In the genomic region with DNA sequence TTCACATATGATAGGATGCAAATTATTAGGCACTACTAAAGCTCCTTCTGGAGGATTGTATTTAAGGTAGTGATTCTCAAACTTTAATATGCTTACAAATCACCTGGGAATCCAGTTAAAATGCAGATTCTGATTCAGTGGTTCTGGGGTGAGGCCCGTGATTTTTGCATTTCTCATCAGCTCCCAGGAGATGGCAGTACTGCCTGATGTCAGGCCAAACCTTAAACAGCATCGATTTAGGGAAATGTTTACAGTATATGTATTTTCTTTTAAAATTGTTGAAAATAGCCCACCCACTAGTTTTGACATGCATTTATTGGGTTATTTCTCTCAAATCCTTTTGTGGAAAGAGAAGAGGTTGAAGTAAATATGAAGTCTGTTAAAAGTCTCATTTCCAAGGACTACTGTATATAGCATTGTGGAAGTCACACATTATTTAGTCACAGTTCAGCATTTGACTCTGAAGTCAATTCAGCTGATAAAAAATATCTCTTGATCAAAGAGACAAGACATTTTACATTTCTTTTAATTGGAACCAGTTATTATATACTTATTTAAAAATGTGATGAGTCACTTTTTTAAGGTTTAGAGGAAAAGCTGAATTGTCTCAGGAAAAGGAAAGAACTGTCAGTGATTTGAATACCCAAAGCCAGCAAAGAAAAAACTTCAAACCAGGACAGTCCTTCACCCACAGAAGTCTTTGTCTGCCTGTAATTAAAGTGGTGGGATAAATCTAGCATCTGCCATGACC, we compare ENCODE assay signal across 8 cellular contexts. TPM values are rescaled to one million over a fixed set of nuclear protein-coding genes. Genes with fewer than 3 reads are reported as not detected.
DNase-seq lines count a peak whose midpoint lies in the region; ATAC-seq and TF ChIP-seq lines count a peak whose summit lies in the region.

No MANE protein-coding gene starts in this region.

- no peaks in the 10 kb centered on the region for H3K36me3 ChIP-seq in spleen

- H3K27ac ChIP-seq in spleen: peak overlapping the region in 5 of 8 donors; percentile 4 to 45 (median 36)

- H3K4me3 ChIP-seq in AG10803 (ENCODE audit: low read length): no peak overlapping the region
- H3K4me3 ChIP-seq in NB4 (ENCODE audit: low read depth, low read length): no peak overlapping the region
- no peak overlapping the region for H3K4me3 ChIP-seq in spleen

- TF ChIP-seq CTCF in AG10803 (conservative IDR thresholded peaks at IDR 0.05; ENCODE audit: low read length) (peak; percentile 75), GM10248 (IDR thresholded peaks at IDR 0.05; ENCODE audit: control extremely low read depth, extremely low read depth, low read depth, missing control alignments) (peak; percentile 74), NB4 (IDR thresholded peaks at IDR 0.05; ENCODE audit: low read depth, low read length) (peak; percentile 78), spleen (IDR thresholded peaks at IDR 0.05 in 8 of 11, conservative IDR thresholded peaks at IDR 0.05 in 3 of 11) (peak in 10 of 11 experiments; percentile 21 to 70 (median 58))

- intact Hi-C loops in left ventricle myocardium superior (cut with micrococcal nuclease) (no loop called here), spleen (cut with DNase I; ENCODE audit: low total_unique reads) (loop anchor here (2.0 kb wide), 1 partner anchor 355 kb away; no protein-coding TSS in a partner anchor)

- DNase-seq in AG10803 (ENCODE audit: low read depth): peak; percentile 31
- DNase-seq in GM10248 (ENCODE audit: extremely low spot score): peak; percentile 35
- peak; percentile 55 for DNase-seq in NB4 (ENCODE audit: low read depth)
- peak; percentile 28 for DNase-seq in activated naive CD4-positive, alpha-beta T cell treated with anti-CD3 and anti-CD28 coated beads, Interleukin-2, amount 50 U/mL, for 16 hours
- DNase-seq in left ventricle myocardium superior: no peak
- DNase-seq in spleen: no peak
- no peak for DNase-seq in NK-92 (lab: John Stamatoyannopoulos, UW; ENCODE audit: unreplicated experiment)

- TF ChIP-seq POLR2A in NB4 (IDR thresholded peaks at IDR 0.05; ENCODE audit: extremely low read depth, insufficient read length) (no peak), spleen (IDR thresholded peaks at IDR 0.05) (no peak)

- no peaks in the 10 kb centered on the region for H3K27me3 ChIP-seq in spleen (replicated peaks in 1 of 7)

- 3 to 8% (median 4%) methylated on average over 2 of the region's 2 CpGs for WGBS in spleen, 5 donors

- POLR2A ChIA-PET in GM10248 (lab: Yijun Ruan, JAX): no interaction called here

- H3K9me3 ChIP-seq in spleen: no peaks in the 10 kb centered on the region

- peak; percentile 65 for ATAC-seq in left ventricle myocardium superior
- ATAC-seq in GM21576 (IDR thresholded peaks at IDR 0.05; ENCODE audit: unreplicated experiment): no peak

- CTCF ChIA-PET in GM10248 (lab: Yijun Ruan, JAX): interaction anchor here (0.8 to 6.7 kb wide), 29 partner anchors 8 to 971 kb away, joined by 3 to 95 read pairs (median 4); no protein-coding TSS in a partner anchor

- peaks cover 0 to 20% (median 7%) of the 10 kb centered on the region in 6 donors for H3K4me1 ChIP-seq in spleen

RNA-seq across cellular contexts. Expression of a gene that starts 21.2 kb away (rescaled TPM):
- 81.4 TPM for total RNA-seq in left ventricle myocardium superior
- total RNA-seq in spleen: 100 to 1,000 TPM in 3 of 7 donors, 10 to 100 TPM in 4; 71.4 to 141 (median 84.5) TPM
- 10 to 100 TPM; 23.9 to 34.8 (median 32.1) TPM for polyA plus RNA-seq in spleen

Comparison
In these comparisons a context has a peak if more than half of its experiments do, and no peak if none do; other contexts are left out.
1. DNase-seq: peak in AG10803 (single experiment), GM10248 (single experiment), NB4 (single experiment) and activated naive CD4-positive, alpha-beta T cell treated with anti-CD3 and anti-CD28 coated beads, Interleukin-2, amount 50 U/mL, for 16 hours (single experiment); none in left ventricle myocardium superior (single experiment), spleen (single experiment) and NK-92 (single experiment).
2. Peak in every context shown above with its lines, with median percentiles within 50 percentile points of each other: CTCF ChIP-seq.